26 cellular contexts compared by ENCODE assay signal in genomic region chr13:73939071-73939380, GRCh38.
DNase-seq lines count a peak whose midpoint lies in the region; ATAC-seq, FAIRE-seq and TF ChIP-seq lines count a peak whose summit lies in the region.
"Had no signal": no experiment of that assay in that cellular context is flagged by ENCODE, and none has a peak within 500 bp of the region (broad histone marks: within the 10 kb centered on the region; RNA-seq: fewer than 3 reads in every experiment).

No MANE protein-coding gene starts in this region.

- dilution Hi-C loops in mammary epithelial cell (cut with HindIII; ENCODE audit: low sequenced_read_pairs): no loop called here

- TF ChIP-seq CTCF in MCF 10A (IDR thresholded peaks at IDR 0.05; ENCODE audit: unreplicated experiment) (no peak), mammary epithelial cell (conservative IDR thresholded peaks at IDR 0.05 in 1 of 2, IDR thresholded peaks at IDR 0.05 in 1 of 2; ENCODE audit: extremely low read depth in 1 of 2, insufficient read depth in 1 of 2, low read depth in 1 of 2, low read length in 2 of 2) (no peak), BE2C (IDR thresholded peaks at IDR 0.05; ENCODE audit: low read depth, low read length) (no peak)

- TF ChIP-seq POLR2A in H54 (IDR thresholded peaks at IDR 0.05; ENCODE audit: low read depth, low read length): no peak

- H3K4me1 Mint-ChIP-seq in MCF 10A (ENCODE audit: insufficient read depth, unreplicated experiment): peaks cover 25% of the 10 kb centered on the region

- H3K4me3 ChIP-seq in mammary epithelial cell (replicated peaks in 1 of 3; ENCODE audit: insufficient read depth in 1 of 3, low read depth in 2 of 3, low read length in 3 of 3) (no peak overlapping the region), SJSA1 (no peak overlapping the region), BE2C (ENCODE audit: low read depth, low read length) (no peak overlapping the region)
- H3K4me3 ChIP-seq: gastrocnemius medialis, SJCRH30 had no signal

- no peaks in the 10 kb centered on the region for H3K36me3 Mint-ChIP-seq in MCF 10A (ENCODE audit: insufficient read depth, unreplicated experiment)

- BruUV-seq in MCF 10A (replicated peaks; lab: Mats Ljungman, UMichigan) (no TSS peak), mammary epithelial cell (replicated peaks; lab: Mats Ljungman, UMichigan) (no TSS peak)

- no peak overlapping the region for H3K4me3 Mint-ChIP-seq in MCF 10A (ENCODE audit: unreplicated experiment)

- no peak overlapping the region for H3K27ac Mint-ChIP-seq in MCF 10A (ENCODE audit: low read depth, unreplicated experiment)

- H3K9me3 ChIP-seq in mammary epithelial cell (replicated peaks; ENCODE audit: insufficient read depth, low read length): no peaks in the 10 kb centered on the region
- no peaks in the 10 kb centered on the region for H3K9me3 ChIP-seq in SJSA1 (replicated peaks)
- no peaks in the 10 kb centered on the region for H3K9me3 ChIP-seq in BE2C
- H3K9me3 ChIP-seq: gastrocnemius medialis, SJCRH30 had no signal

- H3K27ac ChIP-seq in mammary epithelial cell (ENCODE audit: insufficient read depth, low read depth, low read length): no peak overlapping the region
- H3K27ac ChIP-seq in SJSA1: peak overlapping the region; percentile 66
- H3K27ac ChIP-seq: gastrocnemius medialis, SJCRH30 had no signal

- H3K27me3 Mint-ChIP-seq in MCF 10A (ENCODE audit: insufficient read depth, unreplicated experiment): no peaks in the 10 kb centered on the region
- H3K27me3 Mint-ChIP-seq: CD8-positive, alpha-beta memory T cell; naive thymus-derived CD8-positive, alpha-beta T cell had no signal

- no peaks in the 10 kb centered on the region for H3K27me3 ChIP-seq in mammary epithelial cell (ENCODE audit: insufficient read depth, low read length)
- no peaks in the 10 kb centered on the region for H3K27me3 ChIP-seq in SJSA1 (replicated peaks)
- H3K27me3 ChIP-seq in BE2C: no peaks in the 10 kb centered on the region
- H3K27me3 ChIP-seq: gastrocnemius medialis, SJCRH30 had no signal

- H3K36me3 ChIP-seq in mammary epithelial cell (ENCODE audit: insufficient read depth, low read length) (no peaks in the 10 kb centered on the region), SJSA1 (no peaks in the 10 kb centered on the region), BE2C (no peaks in the 10 kb centered on the region)
- H3K36me3 ChIP-seq: gastrocnemius medialis, SJCRH30 had no signal

- CTCF ChIA-PET in MCF 10A (lab: Yijun Ruan, JAX): interaction anchor here (0.5 to 1.2 kb wide), 2 partner anchors 12 to 1158 kb away, joined by 3 to 4 read pairs; no protein-coding TSS in a partner anchor
- CTCF ChIA-PET in mammary epithelial cell (lab: Charles Lee; ENCODE audit: low non-redundant PET): interaction anchor here (1.0 kb wide), 1 partner anchor 348 kb away, joined by 3 read pairs; no protein-coding TSS in a partner anchor

- 93% methylated on average over 3 of the region's 3 CpGs for WGBS in mammary epithelial cell (ENCODE audit: low coverage, missing lambda C conversion rate)

- intact Hi-C loops in MCF 10A (cut with micrococcal nuclease): loop anchor here (5.0 kb wide), 1 partner anchor 193 kb away; the partner anchor contains the start of gene KLF12
- intact Hi-C loops in mammary epithelial cell (cut with micrococcal nuclease): no loop called here

- no peak overlapping the region for H3K9ac ChIP-seq in mammary epithelial cell (ENCODE audit: insufficient read depth, low read length)

- POLR2A ChIA-PET in MCF 10A (lab: Yijun Ruan, JAX): interaction anchor here (0.9 kb wide), 1 partner anchor 197 kb away, joined by 3 read pairs; no protein-coding TSS in a partner anchor

- H3K4me2 ChIP-seq in mammary epithelial cell (ENCODE audit: insufficient read depth, low read depth, low read length): no peak overlapping the region

- FAIRE-seq in H54 (lab: Jason Lieb, UNC): no peak
- FAIRE-seq: H1, RCC 7860, small intestine had no signal

- no peaks in the 10 kb centered on the region for H3K9me3 Mint-ChIP-seq in MCF 10A (ENCODE audit: unreplicated experiment)
- H3K9me3 Mint-ChIP-seq: CD8-positive, alpha-beta memory T cell; naive thymus-derived CD8-positive, alpha-beta T cell had no signal

- in situ Hi-C loops in mammary epithelial cell (cut with MboI; ENCODE audit: low sequenced_read_pairs in 2 of 2): loop anchor here in 1 of 2 donors (25.0 kb wide), 1 partner anchor 348 kb away; no protein-coding TSS in a partner anchor

- H3K79me2 ChIP-seq in mammary epithelial cell (ENCODE audit: insufficient read depth, low read length): peaks cover 5% of the 10 kb centered on the region

- no peaks in the 10 kb centered on the region for H4K20me1 ChIP-seq in mammary epithelial cell (ENCODE audit: insufficient read depth, low read length)

- H2AFZ ChIP-seq in mammary epithelial cell (ENCODE audit: low read depth, low read length): no peak overlapping the region

- DNase-seq in MCF 10A (ENCODE audit: unreplicated experiment): peak; percentile 37
- no peak for DNase-seq in mammary epithelial cell
- peak; percentile 43 to 44 for DNase-seq in SJSA1 (ENCODE audit: low read depth in 1 of 2, low spot score in 2 of 2)
- peak; percentile 55 for DNase-seq in iris pigment epithelial cell (ENCODE audit: low read depth)
- DNase-seq in H54 (ENCODE audit: insufficient read length, low spot score): no peak
- DNase-seq in NCI-H2171 treated with DMSO at 0.1 percent for 48 hours (lab: John Stamatoyannopoulos, UW): no peak
- no peak for DNase-seq in BE2C
- DNase-seq: 8988T; activated CD4-positive, alpha-beta T cell treated with anti-CD3 and anti-CD28 coated beads, Interleukin-2, amount 50 U/mL, for 48 hours; activated CD4-positive, CD25-positive, alpha-beta regulatory T cell; activated naive CD4-positive, alpha-beta T cell treated with Interleukin-2 at 50 U/mL for 16 hours; AML-193; CD8-positive, alpha-beta memory T cell; DMS 273 treated with DMSO at 0.1 percent for 48 hours; gastrocnemius medialis; midbrain; naive thymus-derived CD8-positive, alpha-beta T cell; NCI-H2029 treated with DMSO at 0.1 percent for 48 hours; NCI-H345; small intestine; stimulated activated CD4-positive, alpha-beta T cell treated with anti-CD3 and anti-CD28 coated beads, Interleukin-1b, Interleukin-23, amount 100 ng/mL, for 48 hours; T-helper 1 cell had no signal

- peaks cover 19% of the 10 kb centered on the region for H3K4me1 ChIP-seq in mammary epithelial cell (ENCODE audit: insufficient read depth, low read length)
- peaks cover 43% of the 10 kb centered on the region for H3K4me1 ChIP-seq in SJSA1 (replicated peaks)
- peaks cover 7% of the 10 kb centered on the region for H3K4me1 ChIP-seq in BE2C

- no peak for ATAC-seq in GM21423 (IDR thresholded peaks at IDR 0.05; ENCODE audit: unreplicated experiment)

Comparison
In these comparisons a context has a peak if more than half of its experiments do, and no peak if none do; other contexts are left out.
1. DNase-seq: peak in MCF 10A (single experiment), SJSA1 (2 of 2) and iris pigment epithelial cell (single experiment); none in mammary epithelial cell (single experiment), H54 (single experiment), NCI-H2171 treated with DMSO at 0.1 percent for 48 hours (single experiment) and BE2C (single experiment).